Comparison of ENCODE assay signal across 1 cellular context in the genomic region with DNA sequence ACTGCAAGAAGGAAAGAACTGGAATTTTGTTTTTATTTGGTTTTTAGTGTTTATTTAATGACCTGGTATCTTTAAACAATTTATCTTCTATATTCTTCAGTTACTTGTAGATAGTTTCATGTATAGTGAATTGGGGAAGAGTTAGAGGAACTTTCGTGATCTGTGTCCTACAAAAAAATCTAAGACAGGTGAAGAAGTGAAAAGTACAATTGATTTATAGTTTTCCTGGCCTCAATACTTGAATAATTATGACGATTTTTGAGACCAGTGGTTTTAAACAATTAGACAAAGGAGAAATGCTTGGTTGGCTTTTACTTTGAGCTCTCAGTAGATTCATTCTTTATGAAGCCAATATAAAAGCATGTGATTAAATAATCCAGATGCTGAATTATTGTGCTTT.
TF ChIP-seq lines count a peak whose summit lies in the region.

No MANE protein-coding gene starts in this region.

TF ChIP-seq in liver, 16 proteins besides CTCF, POLR2A, EP300 and RAD21 (continued from another document):
- TF ChIP-seq, protein P1, sequence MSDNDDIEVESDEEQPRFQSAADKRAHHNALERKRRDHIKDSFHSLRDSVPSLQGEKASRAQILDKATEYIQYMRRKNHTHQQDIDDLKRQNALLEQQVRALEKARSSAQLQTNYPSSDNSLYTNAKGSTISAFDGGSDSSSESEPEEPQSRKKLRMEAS (IDR thresholded peaks at IDR 0.05), result no peak
- no peak for TF ChIP-seq FOXA2 (IDR thresholded peaks at IDR 0.05)
- no peak for TF ChIP-seq HNF4A (conservative IDR thresholded peaks at IDR 0.05)
- TF ChIP-seq SP1 (IDR thresholded peaks at IDR 0.05), result no peak
- no peak for TF ChIP-seq YY1 (IDR thresholded peaks at IDR 0.05)
